In the genomic region with DNA sequence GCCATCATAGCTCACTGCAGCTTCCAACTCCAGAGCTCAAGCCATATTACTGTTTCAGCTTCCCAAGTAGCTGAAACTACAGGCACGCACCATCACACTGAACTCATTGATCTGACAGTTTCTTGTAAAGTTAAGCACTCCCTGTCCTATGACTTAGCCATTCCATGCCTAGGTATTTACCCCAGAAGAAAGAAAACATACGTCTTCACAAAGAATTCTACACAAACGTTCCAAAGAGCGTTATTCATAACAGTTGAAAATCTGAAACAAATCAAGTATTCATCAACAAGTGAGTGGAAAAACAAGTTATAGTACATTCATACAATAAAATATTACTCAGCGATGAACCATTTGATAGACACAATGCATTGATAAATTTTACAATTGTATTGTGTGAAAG, we compare ENCODE assay signal across 1 cellular context.
TF ChIP-seq lines count a peak whose summit lies in the region.

No MANE protein-coding gene starts in this region.

TF ChIP-seq in H1, 55 proteins besides CTCF, POLR2A, EP300 and RAD21 (continued from another document):
- TF ChIP-seq, protein P1, sequence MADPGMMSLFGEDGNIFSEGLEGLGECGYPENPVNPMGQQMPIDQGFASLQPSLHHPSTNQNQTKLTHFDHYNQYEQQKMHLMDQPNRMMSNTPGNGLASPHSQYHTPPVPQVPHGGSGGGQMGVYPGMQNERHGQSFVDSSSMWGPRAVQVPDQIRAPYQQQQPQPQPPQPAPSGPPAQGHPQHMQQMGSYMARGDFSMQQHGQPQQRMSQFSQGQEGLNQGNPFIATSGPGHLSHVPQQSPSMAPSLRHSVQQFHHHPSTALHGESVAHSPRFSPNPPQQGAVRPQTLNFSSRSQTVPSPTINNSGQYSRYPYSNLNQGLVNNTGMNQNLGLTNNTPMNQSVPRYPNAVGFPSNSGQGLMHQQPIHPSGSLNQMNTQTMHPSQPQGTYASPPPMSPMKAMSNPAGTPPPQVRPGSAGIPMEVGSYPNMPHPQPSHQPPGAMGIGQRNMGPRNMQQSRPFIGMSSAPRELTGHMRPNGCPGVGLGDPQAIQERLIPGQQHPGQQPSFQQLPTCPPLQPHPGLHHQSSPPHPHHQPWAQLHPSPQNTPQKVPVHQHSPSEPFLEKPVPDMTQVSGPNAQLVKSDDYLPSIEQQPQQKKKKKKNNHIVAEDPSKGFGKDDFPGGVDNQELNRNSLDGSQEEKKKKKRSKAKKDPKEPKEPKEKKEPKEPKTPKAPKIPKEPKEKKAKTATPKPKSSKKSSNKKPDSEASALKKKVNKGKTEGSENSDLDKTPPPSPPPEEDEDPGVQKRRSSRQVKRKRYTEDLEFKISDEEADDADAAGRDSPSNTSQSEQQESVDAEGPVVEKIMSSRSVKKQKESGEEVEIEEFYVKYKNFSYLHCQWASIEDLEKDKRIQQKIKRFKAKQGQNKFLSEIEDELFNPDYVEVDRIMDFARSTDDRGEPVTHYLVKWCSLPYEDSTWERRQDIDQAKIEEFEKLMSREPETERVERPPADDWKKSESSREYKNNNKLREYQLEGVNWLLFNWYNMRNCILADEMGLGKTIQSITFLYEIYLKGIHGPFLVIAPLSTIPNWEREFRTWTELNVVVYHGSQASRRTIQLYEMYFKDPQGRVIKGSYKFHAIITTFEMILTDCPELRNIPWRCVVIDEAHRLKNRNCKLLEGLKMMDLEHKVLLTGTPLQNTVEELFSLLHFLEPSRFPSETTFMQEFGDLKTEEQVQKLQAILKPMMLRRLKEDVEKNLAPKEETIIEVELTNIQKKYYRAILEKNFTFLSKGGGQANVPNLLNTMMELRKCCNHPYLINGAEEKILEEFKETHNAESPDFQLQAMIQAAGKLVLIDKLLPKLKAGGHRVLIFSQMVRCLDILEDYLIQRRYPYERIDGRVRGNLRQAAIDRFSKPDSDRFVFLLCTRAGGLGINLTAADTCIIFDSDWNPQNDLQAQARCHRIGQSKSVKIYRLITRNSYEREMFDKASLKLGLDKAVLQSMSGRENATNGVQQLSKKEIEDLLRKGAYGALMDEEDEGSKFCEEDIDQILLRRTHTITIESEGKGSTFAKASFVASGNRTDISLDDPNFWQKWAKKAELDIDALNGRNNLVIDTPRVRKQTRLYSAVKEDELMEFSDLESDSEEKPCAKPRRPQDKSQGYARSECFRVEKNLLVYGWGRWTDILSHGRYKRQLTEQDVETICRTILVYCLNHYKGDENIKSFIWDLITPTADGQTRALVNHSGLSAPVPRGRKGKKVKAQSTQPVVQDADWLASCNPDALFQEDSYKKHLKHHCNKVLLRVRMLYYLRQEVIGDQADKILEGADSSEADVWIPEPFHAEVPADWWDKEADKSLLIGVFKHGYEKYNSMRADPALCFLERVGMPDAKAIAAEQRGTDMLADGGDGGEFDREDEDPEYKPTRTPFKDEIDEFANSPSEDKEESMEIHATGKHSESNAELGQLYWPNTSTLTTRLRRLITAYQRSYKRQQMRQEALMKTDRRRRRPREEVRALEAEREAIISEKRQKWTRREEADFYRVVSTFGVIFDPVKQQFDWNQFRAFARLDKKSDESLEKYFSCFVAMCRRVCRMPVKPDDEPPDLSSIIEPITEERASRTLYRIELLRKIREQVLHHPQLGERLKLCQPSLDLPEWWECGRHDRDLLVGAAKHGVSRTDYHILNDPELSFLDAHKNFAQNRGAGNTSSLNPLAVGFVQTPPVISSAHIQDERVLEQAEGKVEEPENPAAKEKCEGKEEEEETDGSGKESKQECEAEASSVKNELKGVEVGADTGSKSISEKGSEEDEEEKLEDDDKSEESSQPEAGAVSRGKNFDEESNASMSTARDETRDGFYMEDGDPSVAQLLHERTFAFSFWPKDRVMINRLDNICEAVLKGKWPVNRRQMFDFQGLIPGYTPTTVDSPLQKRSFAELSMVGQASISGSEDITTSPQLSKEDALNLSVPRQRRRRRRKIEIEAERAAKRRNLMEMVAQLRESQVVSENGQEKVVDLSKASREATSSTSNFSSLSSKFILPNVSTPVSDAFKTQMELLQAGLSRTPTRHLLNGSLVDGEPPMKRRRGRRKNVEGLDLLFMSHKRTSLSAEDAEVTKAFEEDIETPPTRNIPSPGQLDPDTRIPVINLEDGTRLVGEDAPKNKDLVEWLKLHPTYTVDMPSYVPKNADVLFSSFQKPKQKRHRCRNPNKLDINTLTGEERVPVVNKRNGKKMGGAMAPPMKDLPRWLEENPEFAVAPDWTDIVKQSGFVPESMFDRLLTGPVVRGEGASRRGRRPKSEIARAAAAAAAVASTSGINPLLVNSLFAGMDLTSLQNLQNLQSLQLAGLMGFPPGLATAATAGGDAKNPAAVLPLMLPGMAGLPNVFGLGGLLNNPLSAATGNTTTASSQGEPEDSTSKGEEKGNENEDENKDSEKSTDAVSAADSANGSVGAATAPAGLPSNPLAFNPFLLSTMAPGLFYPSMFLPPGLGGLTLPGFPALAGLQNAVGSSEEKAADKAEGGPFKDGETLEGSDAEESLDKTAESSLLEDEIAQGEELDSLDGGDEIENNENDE (IDR thresholded peaks at IDR 0.05; ENCODE audit: insufficient replicate concordance, low read length): no peak
- TF ChIP-seq ASH2L (IDR thresholded peaks at IDR 0.05; ENCODE audit: low read length) (no peak), RFX5 (IDR thresholded peaks at IDR 0.05; ENCODE audit: borderline replicate concordance, low read depth, low read length) (no peak), TEAD4 (IDR thresholded peaks at IDR 0.05; ENCODE audit: low read depth, low read length) (no peak), SRF (IDR thresholded peaks at IDR 0.05; ENCODE audit: low read depth, low read length) (no peak), BRCA1 (IDR thresholded peaks at IDR 0.05; ENCODE audit: low read depth, low read length) (no peak), SP2 (IDR thresholded peaks at IDR 0.05; ENCODE audit: low read length) (no peak), TCF12 (IDR thresholded peaks at IDR 0.05; ENCODE audit: low read depth, low read length) (no peak), SP1 (IDR thresholded peaks at IDR 0.05; ENCODE audit: low read depth, low read length) (no peak), JUND (IDR thresholded peaks at IDR 0.05; ENCODE audit: low read length) (no peak), NANOG (IDR thresholded peaks at IDR 0.05; ENCODE audit: insufficient read depth, low read depth, low read length, poor library complexity, severe bottlenecking) (no peak), RNF2 (IDR thresholded peaks at IDR 0.05; ENCODE audit: borderline replicate concordance, low read depth, low read length, missing control alignments, poor library complexity, severe bottlenecking) (no peak), CHD1 (IDR thresholded peaks at IDR 0.05; ENCODE audit: low read depth, low read length) (no peak), KDM5A (IDR thresholded peaks at IDR 0.05; ENCODE audit: low read length) (no peak)
- TF ChIP-seq, protein P2, sequence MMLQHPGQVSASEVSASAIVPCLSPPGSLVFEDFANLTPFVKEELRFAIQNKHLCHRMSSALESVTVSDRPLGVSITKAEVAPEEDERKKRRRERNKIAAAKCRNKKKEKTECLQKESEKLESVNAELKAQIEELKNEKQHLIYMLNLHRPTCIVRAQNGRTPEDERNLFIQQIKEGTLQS (IDR thresholded peaks at IDR 0.05; ENCODE audit: insufficient read depth, low read depth, low read length): no peak
TF ChIP-seq in H1: peak in this region for 0.
